In genomic region chr3:197083486-197083885, GRCh38 we compare ENCODE assay signal across 10 cellular contexts. TPM values are rescaled to one million over a fixed set of nuclear protein-coding genes. Genes with fewer than 3 reads are reported as not detected.
DNase-seq lines count a peak whose midpoint lies in the region; ATAC-seq and TF ChIP-seq lines count a peak whose summit lies in the region.
"Had no signal": no experiment of that assay in that cellular context is flagged by ENCODE, and none has a peak within 500 bp of the region (broad histone marks: within the 10 kb centered on the region; RNA-seq: fewer than 3 reads in every experiment).

No MANE protein-coding gene starts in this region.

- DNase-seq in MCF 10A (ENCODE audit: unreplicated experiment) (peak; percentile 71), breast epithelium (ENCODE audit: low spot score in 2 of 2) (no peak), SJCRH30 (peak; percentile 16 to 29), fibroblast of the aortic adventitia (ENCODE audit: low read depth) (peak; percentile 84), NCI-H2171 treated with DMSO at 0.1 percent for 48 hours (lab: John Stamatoyannopoulos, UW) (no peak)
- no peak for DNase-seq in stimulated activated naive B cell treated with anti-CD40 and anti-IgM and Interleukin-4, amounts not matched to agents 10 μg/mL and 1 μg/mL and 100 μg/mL, for 72 hours
- DNase-seq: naive B cell, upper lobe of left lung had no signal

- H3K27me3 ChIP-seq in breast epithelium (no peaks in the 10 kb centered on the region), SJCRH30 (no peaks in the 10 kb centered on the region)
- H3K27me3 ChIP-seq: upper lobe of left lung had no signal

- H3K36me3 ChIP-seq in breast epithelium (no peaks in the 10 kb centered on the region), SJCRH30 (peaks cover 15% of the 10 kb centered on the region; the same call in 1 of the 2 replicates)

- intact Hi-C loops in MCF 10A (cut with micrococcal nuclease), result loop anchor here (1.0 kb wide), 1 partner anchor 104 kb away; no protein-coding TSS in a partner anchor
- intact Hi-C loops in breast epithelium (cut with DNase I; ENCODE audit: low total_unique reads), result no loop called here

- TF ChIP-seq POLR2A in breast epithelium (IDR thresholded peaks at IDR 0.05), result no peak

- CTCF ChIA-PET in MCF 10A (lab: Yijun Ruan, JAX), result interaction anchor here (0.8 to 1.3 kb wide), 2 partner anchors 21 to 105 kb away, joined by 3 read pairs; no protein-coding TSS in a partner anchor

- no peaks in the 10 kb centered on the region for H3K9me3 ChIP-seq in breast epithelium
- H3K9me3 ChIP-seq in SJCRH30 (replicated peaks), result no peaks in the 10 kb centered on the region
- H3K9me3 ChIP-seq: upper lobe of left lung had no signal

- no peak for ATAC-seq in stimulated activated naive B cell treated with anti-CD40 and anti-IgM and Interleukin-4, amounts not matched to agents 10 μg/mL and 1 μg/mL and 100 μg/mL, for 72 hours (replicated peaks)
- ATAC-seq in GM18511 (IDR thresholded peaks at IDR 0.05; ENCODE audit: unreplicated experiment), result no peak
- ATAC-seq in GM19035 (IDR thresholded peaks at IDR 0.05; ENCODE audit: unreplicated experiment), result no peak

- POLR2A ChIA-PET in MCF 10A (lab: Yijun Ruan, JAX), result interaction anchor here (0.5 to 1.4 kb wide), 7 partner anchors 8 to 216 kb away, joined by 3 to 4 read pairs (median 3); no protein-coding TSS in a partner anchor

- H3K4me3 Mint-ChIP-seq in MCF 10A (ENCODE audit: unreplicated experiment), result no peak overlapping the region
- no peak overlapping the region for H3K4me3 Mint-ChIP-seq in stimulated activated naive B cell treated with anti-CD40 and anti-IgM and Interleukin-4, amounts not matched to agents 10 μg/mL and 1 μg/mL and 100 μg/mL, for 72 hours
- H3K4me3 Mint-ChIP-seq: naive B cell had no signal

- H3K36me3 Mint-ChIP-seq in MCF 10A (ENCODE audit: insufficient read depth, unreplicated experiment), result peaks cover 30% of the 10 kb centered on the region
- H3K36me3 Mint-ChIP-seq in stimulated activated naive B cell treated with anti-CD40 and anti-IgM and Interleukin-4, amounts not matched to agents 10 μg/mL and 1 μg/mL and 100 μg/mL, for 72 hours, result peaks cover 21 to 34% of the 10 kb centered on the region in 2 donors

- peaks cover 15% of the 10 kb centered on the region for H3K4me1 Mint-ChIP-seq in MCF 10A (ENCODE audit: insufficient read depth, unreplicated experiment)
- peaks cover 8 to 18% of the 10 kb centered on the region in 2 donors for H3K4me1 Mint-ChIP-seq in stimulated activated naive B cell treated with anti-CD40 and anti-IgM and Interleukin-4, amounts not matched to agents 10 μg/mL and 1 μg/mL and 100 μg/mL, for 72 hours

- H3K27me3 Mint-ChIP-seq in MCF 10A (ENCODE audit: insufficient read depth, unreplicated experiment), result no peaks in the 10 kb centered on the region
- no peaks in the 10 kb centered on the region for H3K27me3 Mint-ChIP-seq in stimulated activated naive B cell treated with anti-CD40 and anti-IgM and Interleukin-4, amounts not matched to agents 10 μg/mL and 1 μg/mL and 100 μg/mL, for 72 hours
- H3K27me3 Mint-ChIP-seq: naive B cell had no signal

- BruUV-seq in MCF 10A (replicated peaks; lab: Mats Ljungman, UMichigan), result no TSS peak

- peak overlapping the region; percentile 87 for H3K27ac Mint-ChIP-seq in MCF 10A (ENCODE audit: low read depth, unreplicated experiment)
- peak overlapping the region; percentile 52 for H3K27ac Mint-ChIP-seq in stimulated activated naive B cell treated with anti-CD40 and anti-IgM and Interleukin-4, amounts not matched to agents 10 μg/mL and 1 μg/mL and 100 μg/mL, for 72 hours

- no peaks in the 10 kb centered on the region for H3K4me1 ChIP-seq in breast epithelium
- H3K4me1 ChIP-seq in SJCRH30, result peaks cover 6% of the 10 kb centered on the region
- H3K4me1 ChIP-seq: upper lobe of left lung had no signal

- no peaks in the 10 kb centered on the region for H3K9me3 Mint-ChIP-seq in MCF 10A (ENCODE audit: unreplicated experiment)
- H3K9me3 Mint-ChIP-seq in stimulated activated naive B cell treated with anti-CD40 and anti-IgM and Interleukin-4, amounts not matched to agents 10 μg/mL and 1 μg/mL and 100 μg/mL, for 72 hours, result no peaks in the 10 kb centered on the region
- H3K9me3 Mint-ChIP-seq: naive B cell had no signal

- H3K27ac ChIP-seq in breast epithelium, result no peak overlapping the region
- no peak overlapping the region for H3K27ac ChIP-seq in SJCRH30
- H3K27ac ChIP-seq: upper lobe of left lung had no signal

- TF ChIP-seq CTCF in MCF 10A (IDR thresholded peaks at IDR 0.05; ENCODE audit: unreplicated experiment) (no peak), breast epithelium (IDR thresholded peaks at IDR 0.05) (no peak), fibroblast of the aortic adventitia (IDR thresholded peaks at IDR 0.05; ENCODE audit: insufficient read depth, low read length) (no peak)

- H3K4me3 ChIP-seq in breast epithelium (no peak overlapping the region), SJCRH30 (no peak overlapping the region), fibroblast of the aortic adventitia (ENCODE audit: low read depth, low read length) (no peak overlapping the region)
- H3K4me3 ChIP-seq: upper lobe of left lung had no signal

RNA-seq across cellular contexts. Expression of gene MELTF, which starts 53.9 kb away (rescaled TPM):
- total RNA-seq in MCF 10A (2022) (9.1 and 20.6 TPM in 2 replicates), breast epithelium (10 to 100 TPM in 2 of 3 donors, 1 to 10 TPM in 1; 7.2 to 58.2 (median 10.2) TPM), fibroblast of the aortic adventitia (ENCODE audit: low replicate concordance) (5.6 and 20.8 TPM in 2 replicates)
- 4.7 and 6.0 TPM in 2 replicates for total RNA-seq in SJCRH30 (2014; rRNA removed; shearing (Covaris generic))

Comparison
In these comparisons a context has a peak if more than half of its experiments do, and no peak if none do; other contexts are left out.
1. DNase-seq: peak in MCF 10A (single experiment), SJCRH30 (2 of 2) and fibroblast of the aortic adventitia (single experiment); none in breast epithelium (0 of 2), stimulated activated naive B cell treated with anti-CD40 and anti-IgM and Interleukin-4, amounts not matched to agents 10 μg/mL and 1 μg/mL and 100 μg/mL, for 72 hours (single experiment) and NCI-H2171 treated with DMSO at 0.1 percent for 48 hours (single experiment).